ENCODE assay signal across 1 cellular context in genomic region chr9:89779416-89779815, GRCh38.
TF ChIP-seq lines count a peak whose summit lies in the region.

No MANE protein-coding gene starts in this region.

TF ChIP-seq in GM23338, 12 proteins besides CTCF, POLR2A, EP300 and RAD21 (continued from another document):
- TF ChIP-seq, protein P1, sequence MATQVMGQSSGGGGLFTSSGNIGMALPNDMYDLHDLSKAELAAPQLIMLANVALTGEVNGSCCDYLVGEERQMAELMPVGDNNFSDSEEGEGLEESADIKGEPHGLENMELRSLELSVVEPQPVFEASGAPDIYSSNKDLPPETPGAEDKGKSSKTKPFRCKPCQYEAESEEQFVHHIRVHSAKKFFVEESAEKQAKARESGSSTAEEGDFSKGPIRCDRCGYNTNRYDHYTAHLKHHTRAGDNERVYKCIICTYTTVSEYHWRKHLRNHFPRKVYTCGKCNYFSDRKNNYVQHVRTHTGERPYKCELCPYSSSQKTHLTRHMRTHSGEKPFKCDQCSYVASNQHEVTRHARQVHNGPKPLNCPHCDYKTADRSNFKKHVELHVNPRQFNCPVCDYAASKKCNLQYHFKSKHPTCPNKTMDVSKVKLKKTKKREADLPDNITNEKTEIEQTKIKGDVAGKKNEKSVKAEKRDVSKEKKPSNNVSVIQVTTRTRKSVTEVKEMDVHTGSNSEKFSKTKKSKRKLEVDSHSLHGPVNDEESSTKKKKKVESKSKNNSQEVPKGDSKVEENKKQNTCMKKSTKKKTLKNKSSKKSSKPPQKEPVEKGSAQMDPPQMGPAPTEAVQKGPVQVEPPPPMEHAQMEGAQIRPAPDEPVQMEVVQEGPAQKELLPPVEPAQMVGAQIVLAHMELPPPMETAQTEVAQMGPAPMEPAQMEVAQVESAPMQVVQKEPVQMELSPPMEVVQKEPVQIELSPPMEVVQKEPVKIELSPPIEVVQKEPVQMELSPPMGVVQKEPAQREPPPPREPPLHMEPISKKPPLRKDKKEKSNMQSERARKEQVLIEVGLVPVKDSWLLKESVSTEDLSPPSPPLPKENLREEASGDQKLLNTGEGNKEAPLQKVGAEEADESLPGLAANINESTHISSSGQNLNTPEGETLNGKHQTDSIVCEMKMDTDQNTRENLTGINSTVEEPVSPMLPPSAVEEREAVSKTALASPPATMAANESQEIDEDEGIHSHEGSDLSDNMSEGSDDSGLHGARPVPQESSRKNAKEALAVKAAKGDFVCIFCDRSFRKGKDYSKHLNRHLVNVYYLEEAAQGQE (IDR thresholded peaks at IDR 0.05; ENCODE audit: unreplicated experiment), result no peak
- TF ChIP-seq EZH2 (IDR thresholded peaks at IDR 0.05; ENCODE audit: low read depth, unreplicated experiment) (no peak), ZNF462 (CRISPR knock-in tag; IDR thresholded peaks at IDR 0.05) (no peak)
